26 cellular contexts compared by ENCODE assay signal in genomic region chr19:2372076-2372612, GRCh38. TPM values are rescaled to one million over a fixed set of nuclear protein-coding genes. Genes with fewer than 3 reads are reported as not detected.
"Had no signal": no experiment of that assay in that cellular context is flagged by ENCODE, and none has a peak within 500 bp of the region (broad histone marks: within the 10 kb centered on the region; RNA-seq: fewer than 3 reads in every experiment).

No MANE protein-coding gene starts in this region.

- H3K4me3 Mint-ChIP-seq: activated CD4-positive, alpha-beta T cell treated with anti-CD3 and anti-CD28 coated beads, Interleukin-2, amount 10 ng/mL, durations not matched to agents 7 days and 5 days; activated CD8-positive, alpha-beta memory T cell treated with anti-CD3 and anti-CD28 coated beads, Interleukin-2, amount 10 ng/mL, durations not matched to agents 7 days and 5 days; activated CD8-positive, alpha-beta T cell treated with anti-CD3 and anti-CD28 coated beads for 36 hours; activated naive CD4-positive, alpha-beta T cell treated with anti-CD3 and anti-CD28 coated beads, Interleukin-2, amount 10 ng/mL, durations not matched to agents 7 days and 5 days; dendritic cell treated with granulocyte-macrophage colony-stimulating factor and Interleukin-4, amounts not matched to agents 40 ng/mL and 50 ng/mL, for 4 days; naive thymus-derived CD8-positive, alpha-beta T cell had no signal

- H3K27me3 Mint-ChIP-seq: activated CD4-positive, alpha-beta T cell treated with anti-CD3 and anti-CD28 coated beads, Interleukin-2, amount 10 ng/mL, durations not matched to agents 7 days and 5 days had no signal

- H3K4me1 ChIP-seq: left ventricle myocardium inferior, prostate gland, upper lobe of left lung had no signal

- H3K9me3 Mint-ChIP-seq: dendritic cell treated with granulocyte-macrophage colony-stimulating factor and Interleukin-4, amounts not matched to agents 40 ng/mL and 50 ng/mL, for 4 days had no signal

- H3K79me2 ChIP-seq: hepatocyte had no signal

- H3K27ac ChIP-seq: hepatocyte, left ventricle myocardium inferior, ovary, prostate gland, thoracic aorta, upper lobe of left lung, VCaP had no signal

- H3K27me3 ChIP-seq: hepatocyte, ovary had no signal

- H2AFZ ChIP-seq: hepatocyte had no signal

- H3K27ac Mint-ChIP-seq: activated CD4-positive, alpha-beta T cell treated with anti-CD3 and anti-CD28 coated beads, Interleukin-2, amount 10 ng/mL, durations not matched to agents 7 days and 5 days; activated CD8-positive, alpha-beta memory T cell treated with anti-CD3 and anti-CD28 coated beads, Interleukin-2, amount 10 ng/mL, durations not matched to agents 7 days and 5 days; activated CD8-positive, alpha-beta T cell treated with anti-CD3 and anti-CD28 coated beads for 36 hours; activated naive CD4-positive, alpha-beta T cell treated with anti-CD3 and anti-CD28 coated beads, Interleukin-2, amount 10 ng/mL, durations not matched to agents 7 days and 5 days; dendritic cell treated with granulocyte-macrophage colony-stimulating factor and Interleukin-4, amounts not matched to agents 40 ng/mL and 50 ng/mL, for 4 days had no signal

- H3K4me3 ChIP-seq: hepatocyte, left ventricle myocardium inferior, ovary, prostate gland, thoracic aorta, upper lobe of left lung had no signal

- H3K9me3 ChIP-seq: left ventricle myocardium inferior, prostate gland, thoracic aorta, upper lobe of left lung had no signal

- H3K4me2 ChIP-seq: hepatocyte had no signal

- ATAC-seq: activated CD8-positive, alpha-beta memory T cell treated with anti-CD3 and anti-CD28 coated beads, Interleukin-2, amount 10 ng/mL, durations not matched to agents 7 days and 5 days; activated CD8-positive, alpha-beta T cell treated with anti-CD3 and anti-CD28 coated beads for 36 hours; naive thymus-derived CD8-positive, alpha-beta T cell had no signal

- FAIRE-seq: endometrium had no signal

- H3K36me3 ChIP-seq: left ventricle myocardium inferior, ovary, prostate gland, thoracic aorta, upper lobe of left lung had no signal

- DNase-seq: activated CD4-positive, alpha-beta T cell treated with anti-CD3 and anti-CD28 coated beads, Interleukin-2, amount 10 ng/mL, durations not matched to agents 7 days and 5 days; activated CD4-positive, CD25-positive, alpha-beta regulatory T cell treated with anti-CD3 and anti-CD28 coated beads, Interleukin-2, amount 50 U/mL, for 72 hours; activated CD8-positive, alpha-beta memory T cell treated with anti-CD3 and anti-CD28 coated beads, Interleukin-2, amount 10 ng/mL, durations not matched to agents 7 days and 5 days; activated CD8-positive, alpha-beta T cell treated with anti-CD3 and anti-CD28 coated beads for 36 hours; activated effector memory CD4-positive, alpha-beta T cell treated with anti-CD3 and anti-CD28 coated beads, Interleukin-2, amount 50 U/mL, for 16 hours; activated naive CD4-positive, alpha-beta T cell treated with anti-CD3 and anti-CD28 coated beads, Interleukin-2, amount 10 ng/mL, durations not matched to agents 7 days and 5 days; activated T-cell treated with anti-CD3 and anti-CD28 coated beads for 4 hours; amygdala; effector CD4-positive, alpha-beta T cell; erythroblast; kidney glomerular epithelial cell; left ventricle myocardium inferior; naive thymus-derived CD8-positive, alpha-beta T cell; ovary; stimulated activated CD4-positive, alpha-beta T cell treated with anti-CD3 and anti-CD28 coated beads, Interleukin-4, amount 100 ng/mL, for 1 hour; stimulated activated naive CD4-positive, alpha-beta T cell; upper lobe of left lung had no signal

RNA-seq across cellular contexts. Expression of gene TMPRSS9, which starts 12.1 kb away (rescaled TPM):
- total RNA-seq: activated CD4-positive, alpha-beta T cell treated with anti-CD3 and anti-CD28 coated beads, Interleukin-2, amount 10 ng/mL, durations not matched to agents 7 days and 5 days; activated CD8-positive, alpha-beta memory T cell treated with anti-CD3 and anti-CD28 coated beads, Interleukin-2, amount 10 ng/mL, durations not matched to agents 7 days and 5 days; activated CD8-positive, alpha-beta T cell treated with anti-CD3 and anti-CD28 coated beads for 36 hours; fibroblast of lung; glomerular endothelial cell; left ventricle myocardium inferior; naive thymus-derived CD8-positive, alpha-beta T cell; T-helper 2 cell treated with Interferon-gamma antibody and Interleukin-4, amounts not matched to agents 100 ng/mL and 5 ng/mL, for 36 hours had no signal
- polyA plus RNA-seq: fibroblast of lung; hepatocyte; naive thymus-derived CD8-positive, alpha-beta T cell had no signal
